Comparison of ENCODE assay signal across 1 cellular context in genomic region chr20:59933849-59934585, GRCh38.
TF ChIP-seq lines count a peak whose summit lies in the region.

No MANE protein-coding gene starts in this region.

TF ChIP-seq in K562, 482 proteins besides CTCF, POLR2A, EP300 and RAD21 (continued from another document and continues in another):
- no peak for TF ChIP-seq THRB (CRISPR knock-in tag; conservative IDR thresholded peaks at IDR 0.05)
- TF ChIP-seq STAT6 (CRISPR knock-in tag; IDR thresholded peaks at IDR 0.05) = no peak
- no peak for TF ChIP-seq TCF3 (CRISPR knock-in tag; IDR thresholded peaks at IDR 0.05)
- TF ChIP-seq TBL1XR1 (IDR thresholded peaks at IDR 0.05; ENCODE audit: low read length in 2 of 2) = no peak
- TF ChIP-seq ZBTB26 (CRISPR knock-in tag; IDR thresholded peaks at IDR 0.05) = no peak
- TF ChIP-seq MNT (conservative IDR thresholded peaks at IDR 0.05) = peak in 1 of 2 experiments; percentile 32; a peak in 1 of 4 replicates
- TF ChIP-seq ZNF766 (CRISPR knock-in tag; conservative IDR thresholded peaks at IDR 0.05) = no peak
- no peak for TF ChIP-seq ZNF24 (IDR thresholded peaks at IDR 0.05)
- peak; percentile 85; the same call in 1 of the 2 replicates for TF ChIP-seq XRCC5 (IDR thresholded peaks at IDR 0.05; ENCODE audit: low read depth, low read length)
- no peak for TF ChIP-seq POLR3A (IDR thresholded peaks at IDR 0.05; ENCODE audit: borderline replicate concordance, extremely low read depth, insufficient read depth, insufficient read length)
- no peak for TF ChIP-seq SAFB2 (IDR thresholded peaks at IDR 0.05; ENCODE audit: borderline replicate concordance, low read depth, low read length, severe bottlenecking)
- TF ChIP-seq ZBED1 (IDR thresholded peaks at IDR 0.05) = no peak
- TF ChIP-seq LCOR (CRISPR knock-in tag; IDR thresholded peaks at IDR 0.05) = peak; percentile 16; the same call in 1 of the 2 replicates
- no peak for TF ChIP-seq CBX2 (IDR thresholded peaks at IDR 0.05; ENCODE audit: insufficient read depth, low read length, poor library complexity, severe bottlenecking)
- TF ChIP-seq FOXM1 (IDR thresholded peaks at IDR 0.05; ENCODE audit: low read depth) = no peak
- TF ChIP-seq FOXM1 (CRISPR knock-in tag; IDR thresholded peaks at IDR 0.05; ENCODE audit: low read depth) = no peak
- TF ChIP-seq RBM34 (IDR thresholded peaks at IDR 0.05; ENCODE audit: borderline replicate concordance, insufficient read depth, low read length) = no peak
- TF ChIP-seq ZKSCAN1 (IDR thresholded peaks at IDR 0.05; ENCODE audit: low read depth, low read length) = 0 out of 2 replicates have a peak, but pooled peaks have one; percentile 19
- 0 out of 2 replicates have a peak, but pooled peaks have one; percentile 4 for TF ChIP-seq SIN3B (IDR thresholded peaks at IDR 0.05; ENCODE audit: low read depth)
- TF ChIP-seq VEZF1 (CRISPR knock-in tag; IDR thresholded peaks at IDR 0.05) = peak; percentile 78
- peak; percentile 63 for TF ChIP-seq POLR2G (IDR thresholded peaks at IDR 0.05; ENCODE audit: low read depth, low read length)
- peak in 1 of 2 experiments; percentile 55; a peak in 1 of 4 replicates for TF ChIP-seq UBTF (IDR thresholded peaks at IDR 0.05; ENCODE audit: borderline replicate concordance in 1 of 2, low read depth in 2 of 2, low read length in 2 of 2)
- TF ChIP-seq MITF (IDR thresholded peaks at IDR 0.05) = 0 out of 2 replicates have a peak, but pooled peaks have one; percentile 13
- TF ChIP-seq CTBP1 (IDR thresholded peaks at IDR 0.05; ENCODE audit: borderline replicate concordance) = peak; percentile 79
- TF ChIP-seq ATF1 (CRISPR knock-in tag; IDR thresholded peaks at IDR 0.05) = no peak
- TF ChIP-seq ATF1 (tag; IDR thresholded peaks at IDR 0.05) = 0 out of 2 replicates have a peak, but pooled peaks have one; percentile 26
- peak; percentile 47; the same call in 1 of the 2 replicates for TF ChIP-seq CREB3L1 (IDR thresholded peaks at IDR 0.05; ENCODE audit: borderline replicate concordance, low read depth)
- peak; percentile 21; the same call in 1 of the 2 replicates for TF ChIP-seq CHD2 (IDR thresholded peaks at IDR 0.05; ENCODE audit: low read depth, low read length)
- peak; percentile 53 for TF ChIP-seq HNRNPK (IDR thresholded peaks at IDR 0.05; ENCODE audit: low read depth, low read length, poor library complexity, severe bottlenecking)
- TF ChIP-seq PTTG1 (tag; IDR thresholded peaks at IDR 0.05; ENCODE audit: low read depth) = no peak
- TF ChIP-seq ZBTB11 (CRISPR knock-in tag; IDR thresholded peaks at IDR 0.05) = 0 out of 6 replicates have a peak, but pooled peaks of 1 of the 3 experiments have one; percentile 37
- peak; percentile 76 to 82 for TF ChIP-seq MAZ (CRISPR knock-in tag; conservative IDR thresholded peaks at IDR 0.05 in 1 of 2, IDR thresholded peaks at IDR 0.05 in 1 of 2)
- peak; percentile 52; the same call in 1 of the 2 replicates for TF ChIP-seq BHLHE40 (IDR thresholded peaks at IDR 0.05; ENCODE audit: low read length)
- TF ChIP-seq AFF4 (CRISPR knock-in tag; IDR thresholded peaks at IDR 0.05) = 0 out of 2 replicates have a peak, but pooled peaks have one; percentile 43
- TF ChIP-seq ARID1B (IDR thresholded peaks at IDR 0.05) = no peak
